Comparison of ENCODE assay signal across 19 cellular contexts in the genomic region with DNA sequence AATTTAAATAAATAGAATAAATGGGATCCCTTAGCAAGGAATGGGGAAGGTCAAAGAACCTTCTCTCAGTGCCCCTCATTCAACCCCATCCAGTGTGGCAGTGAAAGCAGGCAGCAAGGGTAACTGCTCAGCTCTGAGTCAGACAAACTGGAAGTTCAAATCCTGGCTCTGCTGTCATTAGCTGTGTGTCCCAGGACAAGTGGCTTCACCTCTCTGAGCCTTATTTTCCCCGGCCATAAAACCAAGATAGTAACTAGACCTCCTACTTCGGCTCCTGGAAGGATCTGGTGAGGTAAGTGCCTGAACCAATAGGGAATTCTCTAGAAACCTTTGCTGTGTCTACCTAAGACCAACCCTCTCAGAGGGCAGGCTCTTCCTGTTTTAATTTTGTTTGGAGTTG. TPM values are rescaled to one million over a fixed set of nuclear protein-coding genes. Genes with fewer than 3 reads are reported as not detected.
DNase-seq lines count a peak whose midpoint lies in the region; ATAC-seq, FAIRE-seq and TF ChIP-seq lines count a peak whose summit lies in the region.
"Had no signal": no experiment of that assay in that cellular context is flagged by ENCODE, and none has a peak within 500 bp of the region (broad histone marks: within the 10 kb centered on the region; RNA-seq: fewer than 3 reads in every experiment).

No MANE protein-coding gene starts in this region.

- H4K91ac ChIP-seq in H1 (replicated peaks; ENCODE audit: insufficient read length, low read length): no peak overlapping the region

- TF ChIP-seq RAD21 in A549 (conservative IDR thresholded peaks at IDR 0.05 in 1 of 2, IDR thresholded peaks at IDR 0.05 in 1 of 2) (no peak), H1 (IDR thresholded peaks at IDR 0.05 in 1 of 2, conservative IDR thresholded peaks at IDR 0.05 in 1 of 2; ENCODE audit: low read depth in 2 of 2, low read length in 2 of 2) (no peak)

- no peak overlapping the region for H3K14ac ChIP-seq in H1 (ENCODE audit: insufficient read length)

- H2AFZ ChIP-seq in H1 (ENCODE audit: low read length): no peak overlapping the region

- peak overlapping the region; percentile 19; the same call in 1 of the 2 replicates for H3K18ac ChIP-seq in H1 (ENCODE audit: extremely low read depth, low read length)

- no peaks in the 10 kb centered on the region for H3K23me2 ChIP-seq in H1 (ENCODE audit: low read depth, low read length)

- H3K4me3 Mint-ChIP-seq in T-helper 17 cell: no peak overlapping the region
- H3K4me3 Mint-ChIP-seq in nephron progenitor cell: no peak overlapping the region
- H3K4me3 Mint-ChIP-seq: CD14-positive monocyte; CD4-positive, alpha-beta memory T cell; IgD-negative memory B cell had no signal

- H3K79me2 ChIP-seq in H1 (ENCODE audit: control insufficient read depth in 1 of 2, insufficient read depth in 2 of 2, low read length in 2 of 2): no peaks in the 10 kb centered on the region

- H3K79me1 ChIP-seq in H1 (ENCODE audit: low read depth, low read length): no peaks in the 10 kb centered on the region

- WGBS in A549 (ENCODE audit: missing lambda C conversion rate): 38% methylated on average over 2 of the region's 2 CpGs
- 91% methylated on average over 2 of the region's 2 CpGs; no CpG with 5 or more reads in 1 of the 2 experiments for WGBS in H1 (ENCODE audit: extremely low coverage in 1 of 2, insufficient coverage in 1 of 2, insufficient read length in 1 of 2, insufficient replicate concordance in 2 of 2, low coverage in 1 of 2, low lambda C conversion rate in 2 of 2, missing lambda C conversion rate in 1 of 2), 2 experiments

- ATAC-seq in A549 (no peak), T-helper 17 cell (no peak)

- no peak overlapping the region for H2BK12ac ChIP-seq in H1 (ENCODE audit: low read depth, low read length)

- H3K4me1 ChIP-seq in A549 (no peaks in the 10 kb centered on the region), H1 (replicated peaks in 1 of 4; ENCODE audit: control insufficient read depth in 3 of 4, insufficient read depth in 4 of 4, low read length in 3 of 4) (peaks cover 0 to 15% (median 6%) of the 10 kb centered on the region in 4 experiments; a peak in 6 of 7 replicates)

- TF ChIP-seq CTCF in A549 (IDR thresholded peaks at IDR 0.05) (no peak), H1 (IDR thresholded peaks at IDR 0.05; ENCODE audit: control extremely low read depth in 1 of 3, insufficient read depth in 1 of 3, low read depth in 1 of 3, low read length in 3 of 3) (no peak), nephron progenitor cell (IDR thresholded peaks at IDR 0.05) (no peak), GM13976 (IDR thresholded peaks at IDR 0.05; ENCODE audit: borderline replicate concordance, control extremely low read depth, extremely low read depth, insufficient read depth, missing control alignments) (no peak)

- H3K9me3 ChIP-seq in A549 (no peaks in the 10 kb centered on the region), T-helper 17 cell (ENCODE audit: control insufficient read depth, low read length, poor library complexity, severe bottlenecking) (no peaks in the 10 kb centered on the region), H1 (ENCODE audit: insufficient read depth in 2 of 2, low read depth in 1 of 2, low read length in 1 of 2) (peaks cover 0 to 5% of the 10 kb centered on the region in 2 experiments; a peak in 2 of 4 replicates)

- H3K36me3 Mint-ChIP-seq in T-helper 17 cell (ENCODE audit: low read depth): no peaks in the 10 kb centered on the region
- H3K36me3 Mint-ChIP-seq in nephron progenitor cell (ENCODE audit: low read depth): no peaks in the 10 kb centered on the region
- H3K36me3 Mint-ChIP-seq: CD14-positive monocyte; CD4-positive, alpha-beta memory T cell had no signal

- CTCF ChIA-PET in A549 (lab: Yijun Ruan, JAX): interaction anchor here (1.3 to 3.4 kb wide), 3 partner anchors 8 to 19 kb away, joined by 4 to 23 read pairs (median 5); no protein-coding TSS in a partner anchor
- CTCF ChIA-PET in H1 (lab: Charles Lee; ENCODE audit: partially characterized antibody): interaction anchor here (0.7 to 1.9 kb wide), 2 partner anchors 12 to 450 kb away, joined by 3 to 5 read pairs; no protein-coding TSS in a partner anchor

- H3K4me3 ChIP-seq in A549 (no peak overlapping the region), H1 (ENCODE audit: extremely low read depth in 1 of 4, insufficient read depth in 2 of 4, low read depth in 3 of 4, low read length in 4 of 4) (no peak overlapping the region)
- H3K4me3 ChIP-seq: BLaER1 had no signal

- H4K20me1 ChIP-seq in H1 (replicated peaks in 1 of 2; ENCODE audit: control insufficient read depth in 1 of 2, insufficient read depth in 2 of 2, low read length in 2 of 2): no peaks in the 10 kb centered on the region
- H4K20me1 ChIP-seq: BLaER1 had no signal

- TF ChIP-seq EP300 in A549 (IDR thresholded peaks at IDR 0.05) (no peak), H1 (IDR thresholded peaks at IDR 0.05; ENCODE audit: borderline replicate concordance in 1 of 2, low read depth in 2 of 2, low read length in 2 of 2) (no peak)

- H3K27me3 ChIP-seq in H1 (replicated peaks in 1 of 4; ENCODE audit: control insufficient read depth in 3 of 4, extremely low read depth in 1 of 4, insufficient read depth in 3 of 4, low read length in 3 of 4): no peaks in the 10 kb centered on the region
- H3K27me3 ChIP-seq: BLaER1 had no signal

- no peak overlapping the region for H3K9ac ChIP-seq in H1 (replicated peaks in 1 of 4; ENCODE audit: extremely low read depth in 1 of 4, low read depth in 3 of 4, low read length in 3 of 4)
- H3K9ac ChIP-seq: BLaER1 had no signal

- no peaks in the 10 kb centered on the region for H3K36me3 ChIP-seq in H1 (ENCODE audit: control insufficient read depth in 2 of 4, insufficient read depth in 4 of 4, low read length in 3 of 4)
- H3K36me3 ChIP-seq: BLaER1 had no signal

- H3K9me3 Mint-ChIP-seq in nephron progenitor cell: peaks cover 7% of the 10 kb centered on the region
- H3K9me3 Mint-ChIP-seq: CD14-positive monocyte had no signal

- no peak overlapping the region for H3K23ac ChIP-seq in H1 (ENCODE audit: insufficient read length)

- no peak overlapping the region for H2BK20ac ChIP-seq in H1 (ENCODE audit: low read length)

- no peak overlapping the region for H4K8ac ChIP-seq in H1 (ENCODE audit: extremely low read depth, insufficient read depth, low read length)

- H3K27ac Mint-ChIP-seq in T-helper 17 cell (peak overlapping the region; percentile 59), nephron progenitor cell (peak overlapping the region; percentile 24)
- H3K27ac Mint-ChIP-seq: IgD-negative memory B cell had no signal

- peak overlapping the region; percentile 50 for H2BK120ac ChIP-seq in H1 (replicated peaks; ENCODE audit: low read depth, low read length)

- 0 out of 2 replicates have a peak overlapping the region, but pooled peaks have one; percentile 81 for H2BK5ac ChIP-seq in H1 (ENCODE audit: low read depth, low read length)

- H3K56ac ChIP-seq in H1 (replicated peaks; ENCODE audit: insufficient read length, low read depth, low read length): no peak overlapping the region

- peaks cover 40% of the 10 kb centered on the region for H3K27me3 Mint-ChIP-seq in T-helper 17 cell
- peaks cover 19% of the 10 kb centered on the region for H3K27me3 Mint-ChIP-seq in nephron progenitor cell (ENCODE audit: low read depth, poor library complexity)

- no peak for TF ChIP-seq POLR2A in A549 (IDR thresholded peaks at IDR 0.05; ENCODE audit: low read length)
- TF ChIP-seq POLR2A in H1 (IDR thresholded peaks at IDR 0.05; ENCODE audit: control extremely low read depth in 1 of 2, low read depth in 2 of 2, low read length in 2 of 2): no peak

- H2BK15ac ChIP-seq in H1 (ENCODE audit: low read length): no peak overlapping the region

- no peak overlapping the region for H3K27ac ChIP-seq in A549
- H3K27ac ChIP-seq in H1 (ENCODE audit: low read depth, low read length): no peak overlapping the region
- H3K27ac ChIP-seq: BLaER1 had no signal

- no peak for FAIRE-seq in A549 (lab: Jason Lieb, UNC)
- no peak for FAIRE-seq in H1 (lab: Jason Lieb, UNC)
- FAIRE-seq: H54 had no signal

- DNase-seq in A549 (ENCODE audit: low read depth in 1 of 2, low spot score in 1 of 2) (no peak), T-helper 17 cell (no peak), H1 (ENCODE audit: low read depth in 1 of 2, low spot score in 2 of 2) (no peak), nephron progenitor cell (no peak), NCI-H1930 (lab: John Stamatoyannopoulos, UW) (no peak), SW 1271 (lab: John Stamatoyannopoulos, UW) (no peak), GM13976 (ENCODE audit: low spot score) (no peak), COR-L47 (lab: John Stamatoyannopoulos, UW) (no peak)
- DNase-seq: Calu3; CD4-positive, alpha-beta memory T cell; DMS79 treated with DMSO at 0.1 percent for 48 hours; GF-D8; HCEC 1CT; KG1 had no signal

- POLR2A ChIA-PET in A549 (lab: Yijun Ruan, JAX) (no interaction called here), H1 (lab: Charles Lee; ENCODE audit: partially characterized antibody) (interaction anchor here (2.4 kb wide), 1 partner anchor 10 kb away, joined by 8 read pairs; no protein-coding TSS in a partner anchor)

- no peak overlapping the region for H3K4ac ChIP-seq in H1 (replicated peaks; ENCODE audit: insufficient read length, low read depth, low read length)

- no peak overlapping the region for H3K4me2 ChIP-seq in A549
- H3K4me2 ChIP-seq in H1 (ENCODE audit: insufficient read depth in 1 of 2, low read depth in 2 of 2, low read length in 2 of 2): no peak overlapping the region
- H3K4me2 ChIP-seq: BLaER1 had no signal

- H4K5ac ChIP-seq in H1 (ENCODE audit: insufficient read length, low read depth, low read length): no peak overlapping the region

- peaks cover 2% of the 10 kb centered on the region for H3K4me1 Mint-ChIP-seq in T-helper 17 cell
- peaks cover 38% of the 10 kb centered on the region for H3K4me1 Mint-ChIP-seq in nephron progenitor cell
- H3K4me1 Mint-ChIP-seq: CD4-positive, alpha-beta memory T cell; IgD-negative memory B cell had no signal

- peak overlapping the region; percentile 76; the same call in 1 of the 2 replicates for H2AK5ac ChIP-seq in H1 (ENCODE audit: low read depth, low read length)

- in situ Hi-C loops in GM13976 (cut with MboI; ENCODE audit: low sequenced_read_pairs, unreplicated experiment): no loop called here

RNA-seq across cellular contexts. Expression of gene GHRH, which starts 4.1 kb away (rescaled TPM):
- polyA plus RNA-seq in A549 (2011; rRNA removed): not detected in 2 replicates
- not detected in 2 replicates for polyA plus RNA-seq in A549 (2012; cell fraction: cytosol; rRNA removed)
- polyA plus RNA-seq in A549 (2012; cell fraction: nucleus; rRNA removed): not detected in 2 replicates
- not detected in 3 replicates for polyA plus RNA-seq in A549 (2017; fragmentation: RNase III; extraction: RNeasy Plus Mini Kit Qiagen cat#74134 plus additional on column Dnase treatment)
- polyA minus RNA-seq in A549 (2011; rRNA and poly(A)+ RNA removed): not detected in 2 replicates
- total RNA-seq in T-helper 17 cell: not detected
- not detected in 2 replicates for total RNA-seq in H1 (2021; fragmentation: NEBNext Ultra II Directional; extraction: Animal tissue kit (Norgen Biotek cat#: 25700))
- polyA plus RNA-seq in H1 (2011; rRNA removed): not detected in 2 replicates
- polyA plus RNA-seq in H1 (2011; cell fraction: cytosol; rRNA removed): not detected
- polyA plus RNA-seq in H1 (2011; cell fraction: nucleus; rRNA removed): not detected
- not detected in 4 replicates for polyA plus RNA-seq in H1 (2012, experiment 1 of 2)
- not detected for polyA plus RNA-seq in H1 (2012, experiment 2 of 2)
- not detected for polyA plus RNA-seq in H1 (2013, experiment 1 of 2)
- polyA plus RNA-seq in H1 (2013, experiment 2 of 2): not detected
- polyA minus RNA-seq in H1 (2011; rRNA and poly(A)+ RNA removed): not detected in 2 replicates
- polyA minus RNA-seq in H1 (2011; cell fraction: cytosol; rRNA and poly(A)+ RNA removed): not detected
- not detected for polyA minus RNA-seq in H1 (2011; cell fraction: nucleus; rRNA and poly(A)+ RNA removed)
- total RNA-seq: A172; Calu3; CD4-positive, alpha-beta memory T cell had no signal
- polyA plus RNA-seq: CD14-positive monocyte; CD4-positive, alpha-beta memory T cell; IgD-negative memory B cell had no signal

RNA-seq across cellular contexts. Expression of gene MANBAL, which starts 31.9 kb away (rescaled TPM):
- 104 and 131 TPM in 2 replicates for polyA plus RNA-seq in A549 (2011; rRNA removed)
- 150 and 172 TPM in 2 replicates for polyA plus RNA-seq in A549 (2012; cell fraction: cytosol; rRNA removed)
- 85.9 and 115 TPM in 2 replicates for polyA plus RNA-seq in A549 (2012; cell fraction: nucleus; rRNA removed)
- polyA plus RNA-seq in A549 (2017; fragmentation: RNase III; extraction: RNeasy Plus Mini Kit Qiagen cat#74134 plus additional on column Dnase treatment): 95.3 to 102 TPM (median 95.9 TPM) in 3 replicates
- polyA minus RNA-seq in A549 (2011; rRNA and poly(A)+ RNA removed): 75.9 and 80.4 TPM in 2 replicates
- total RNA-seq in T-helper 17 cell: 1 to 10 TPM; 3.6 to 4.9 TPM
- total RNA-seq in H1 (2021; fragmentation: NEBNext Ultra II Directional; extraction: Animal tissue kit (Norgen Biotek cat#: 25700)): 42.8 and 44.4 TPM in 2 replicates
- 120 and 140 TPM in 2 replicates for polyA plus RNA-seq in H1 (2011; rRNA removed)
- polyA plus RNA-seq in H1 (2011; cell fraction: cytosol; rRNA removed): 98.6 TPM
- 64.4 TPM for polyA plus RNA-seq in H1 (2011; cell fraction: nucleus; rRNA removed)
- 60.6 to 68.4 TPM (median 64.0 TPM) in 4 replicates for polyA plus RNA-seq in H1 (2012, experiment 1 of 2)
- polyA plus RNA-seq in H1 (2012, experiment 2 of 2): 70.1 TPM
- 48.6 TPM for polyA plus RNA-seq in H1 (2013, experiment 1 of 2)
- polyA plus RNA-seq in H1 (2013, experiment 2 of 2): 56.1 TPM
- polyA minus RNA-seq in H1 (2011; rRNA and poly(A)+ RNA removed): 46.6 and 52.2 TPM in 2 replicates
- 22.8 TPM for polyA minus RNA-seq in H1 (2011; cell fraction: cytosol; rRNA and poly(A)+ RNA removed)
- polyA minus RNA-seq in H1 (2011; cell fraction: nucleus; rRNA and poly(A)+ RNA removed): 16.5 TPM
